Comparison of ENCODE assay signal across 8 cellular contexts in genomic region chr5:1800470-1801060, GRCh38. TPM values are rescaled to one million over a fixed set of nuclear protein-coding genes. Genes with fewer than 3 reads are reported as not detected.
DNase-seq lines count a peak whose midpoint lies in the region; ATAC-seq and TF ChIP-seq lines count a peak whose summit lies in the region.

No MANE protein-coding gene starts in this region.

- H3F3A ChIP-seq in MM.1S (ENCODE audit: insufficient read depth, low read length) (peaks cover 20% of the 10 kb centered on the region), neural cell (ENCODE audit: insufficient read depth, low read length, poor library complexity, severe bottlenecking) (peaks cover 5% of the 10 kb centered on the region)

- POLR2A ChIA-PET in AG04449 (lab: Yijun Ruan, JAX), result no interaction called here
- POLR2A ChIA-PET in WTC11 (lab: Charles Lee), result interaction anchor here (0.6 to 1.2 kb wide), 4 partner anchors 10 to 87 kb away, joined by 3 to 4 read pairs (median 3); no protein-coding TSS in a partner anchor

- ATAC-seq in GM18519 (IDR thresholded peaks at IDR 0.05; ENCODE audit: low FRiP score, unreplicated experiment) (peak; percentile 5), WTC11 (no peak), GM18858 (IDR thresholded peaks at IDR 0.05; ENCODE audit: unreplicated experiment) (no peak)

- H3K36me3 Mint-ChIP-seq in WTC11, result peaks cover 52% of the 10 kb centered on the region

- no peak for TF ChIP-seq RAD21 in neural cell (conservative IDR thresholded peaks at IDR 0.05)

- no peak for DNase-seq in AG04449 (ENCODE audit: low read depth, low spot score)
- peak; percentile 43 for DNase-seq in MM.1S
- DNase-seq in WTC11 (ENCODE audit: low spot score), result no peak
- DNase-seq in fibroblast of lung (ENCODE audit: low read depth in 2 of 2), result peak; percentile 20 to 37
- no peak for DNase-seq in HCEC 1CT

- H3K4me3 Mint-ChIP-seq in WTC11, result peak overlapping the region; percentile 99

- H3K27me3 ChIP-seq in MM.1S (replicated peaks; ENCODE audit: insufficient read depth, low read length) (no peaks in the 10 kb centered on the region), fibroblast of lung (ENCODE audit: control insufficient read depth, insufficient read depth, low read length) (no peaks in the 10 kb centered on the region), neural cell (ENCODE audit: insufficient read depth, low read depth, low read length) (no peaks in the 10 kb centered on the region)

- no peaks in the 10 kb centered on the region for H3K9me3 Mint-ChIP-seq in WTC11

- peaks cover 83% of the 10 kb centered on the region for H3K79me2 ChIP-seq in MM.1S (ENCODE audit: low read length)
- peaks cover 60% of the 10 kb centered on the region for H3K79me2 ChIP-seq in fibroblast of lung (ENCODE audit: control insufficient read depth, insufficient read depth, low read length)
- H3K79me2 ChIP-seq in neural cell (replicated peaks; ENCODE audit: insufficient read depth, low read length), result peaks cover 22% of the 10 kb centered on the region

- H3K4me2 ChIP-seq in MM.1S (ENCODE audit: low read depth, low read length) (peak overlapping the region; percentile 84), fibroblast of lung (ENCODE audit: extremely low read depth, insufficient read depth, low read length) (peak overlapping the region; percentile 92), neural cell (ENCODE audit: low read length) (peak overlapping the region; percentile 38)

- CTCF ChIA-PET in AG04449 (lab: Yijun Ruan, JAX) (interaction anchor here (1.0 to 2.1 kb wide), 4 partner anchors 9 to 37 kb away, joined by 3 to 7 read pairs (median 5); no protein-coding TSS in a partner anchor), WTC11 (lab: Charles Lee) (interaction anchor here (0.7 to 2.0 kb wide), 5 partner anchors 9 to 155 kb away, joined by 3 to 15 read pairs (median 3); no protein-coding TSS in a partner anchor)

- H3K4me1 Mint-ChIP-seq in WTC11, result peaks cover 18% of the 10 kb centered on the region

- H3K27ac ChIP-seq in MM.1S (ENCODE audit: low read length), result peak overlapping the region; percentile 74
- peak overlapping the region; percentile 72 for H3K27ac ChIP-seq in fibroblast of lung (ENCODE audit: insufficient read depth, low read length)
- H3K27ac ChIP-seq in neural cell (ENCODE audit: low read length), result peak overlapping the region; percentile 76

- no peaks in the 10 kb centered on the region for H3K9me3 ChIP-seq in MM.1S (replicated peaks; ENCODE audit: insufficient read depth, low read length)
- H3K9me3 ChIP-seq in fibroblast of lung (ENCODE audit: control insufficient read depth, insufficient read depth, low read depth, low read length), result no peaks in the 10 kb centered on the region
- no peaks in the 10 kb centered on the region for H3K9me3 ChIP-seq in neural cell (ENCODE audit: low read length)

- no peak for TF ChIP-seq CTCF in AG04449 (IDR thresholded peaks at IDR 0.05; ENCODE audit: insufficient read depth, low read length, missing control alignments)
- TF ChIP-seq CTCF in MM.1S (IDR thresholded peaks at IDR 0.05; ENCODE audit: low read length), result 0 out of 2 replicates have a peak, but pooled peaks have one; percentile 9
- no peak for TF ChIP-seq CTCF in WTC11 (IDR thresholded peaks at IDR 0.05)
- TF ChIP-seq CTCF in fibroblast of lung (conservative IDR thresholded peaks at IDR 0.05 in 1 of 2, IDR thresholded peaks at IDR 0.05 in 1 of 2; ENCODE audit: low read depth in 1 of 2, low read length in 2 of 2), result no peak
- TF ChIP-seq CTCF in neural cell (IDR thresholded peaks at IDR 0.05; ENCODE audit: poor library complexity, severe bottlenecking), result no peak

- H3K9ac ChIP-seq in MM.1S (ENCODE audit: low read length), result peak overlapping the region; percentile 95
- no peak overlapping the region for H3K9ac ChIP-seq in fibroblast of lung (ENCODE audit: insufficient read depth, low read length)
- peak overlapping the region; percentile 91 for H3K9ac ChIP-seq in neural cell (ENCODE audit: low read length)

- H3K9me2 ChIP-seq in MM.1S (replicated peaks; ENCODE audit: insufficient read depth, low read length) (no peaks in the 10 kb centered on the region), neural cell (ENCODE audit: insufficient read depth, low read length) (no peaks in the 10 kb centered on the region)

- H2AFZ ChIP-seq in MM.1S (ENCODE audit: low read length), result peak overlapping the region; percentile 81
- peak overlapping the region; percentile 92 for H2AFZ ChIP-seq in fibroblast of lung (ENCODE audit: low read length)
- peak overlapping the region; percentile 86 for H2AFZ ChIP-seq in neural cell (ENCODE audit: low read depth, low read length)

- no peaks in the 10 kb centered on the region for H3K27me3 Mint-ChIP-seq in WTC11 (ENCODE audit: low read depth)

- H3K4me3 ChIP-seq in AG04449 (ENCODE audit: low read depth, low read length) (peak overlapping the region; percentile 93), MM.1S (ENCODE audit: low read length) (peak overlapping the region; percentile 98), fibroblast of lung (replicated peaks in 1 of 4; ENCODE audit: control extremely low read depth in 1 of 4, insufficient read depth in 1 of 4, low read depth in 3 of 4, low read length in 4 of 4) (peak overlapping the region; percentile 91 to 97 (median 96)), neural cell (ENCODE audit: low read length) (peak overlapping the region; percentile 100)

- H4K20me1 ChIP-seq in MM.1S (ENCODE audit: insufficient read depth, low read length), result no peaks in the 10 kb centered on the region
- no peaks in the 10 kb centered on the region for H4K20me1 ChIP-seq in fibroblast of lung (ENCODE audit: control insufficient read depth, extremely low read depth, insufficient read depth, low read length)
- H4K20me1 ChIP-seq in neural cell (ENCODE audit: insufficient read depth), result no peaks in the 10 kb centered on the region

- peaks cover 9% of the 10 kb centered on the region for H3K36me3 ChIP-seq in MM.1S (replicated peaks; ENCODE audit: insufficient read depth, low read length)
- peaks cover 27% of the 10 kb centered on the region for H3K36me3 ChIP-seq in fibroblast of lung (ENCODE audit: control insufficient read depth, insufficient read depth, low read length)
- no peaks in the 10 kb centered on the region for H3K36me3 ChIP-seq in neural cell (ENCODE audit: insufficient read depth, low read length)

- H3K27ac Mint-ChIP-seq in WTC11, result peak overlapping the region; percentile 100

- TF ChIP-seq EP300 in neural cell (conservative IDR thresholded peaks at IDR 0.05; ENCODE audit: poor library complexity, severe bottlenecking), result no peak

- H3K4me1 ChIP-seq in MM.1S (ENCODE audit: low read length) (0 out of 2 replicates have a peak, but pooled peaks cover 3% of the 10 kb centered on the region), fibroblast of lung (ENCODE audit: control insufficient read depth, extremely low read depth, insufficient read depth, low read length) (peaks cover 3% of the 10 kb centered on the region)

TF ChIP-seq in WTC11, 78 proteins besides CTCF, POLR2A, EP300 and RAD21 (continues in another document):
- TF ChIP-seq ZNF219 (CRISPR knock-in tag; IDR thresholded peaks at IDR 0.05; ENCODE audit: borderline replicate concordance) (no peak), JUN (CRISPR knock-in tag; IDR thresholded peaks at IDR 0.05) (no peak)

TF ChIP-seq in neural cell, 6 proteins besides CTCF, POLR2A, EP300 and RAD21:
- TF ChIP-seq SMC3 (conservative IDR thresholded peaks at IDR 0.05; ENCODE audit: poor library complexity), result no peak
- TF ChIP-seq POLR2AphosphoS5 (IDR thresholded peaks at IDR 0.05), result no peak
- TF ChIP-seq MXI1 (conservative IDR thresholded peaks at IDR 0.05; ENCODE audit: poor library complexity, severe bottlenecking), result no peak
- TF ChIP-seq EZH2 (IDR thresholded peaks at IDR 0.05; ENCODE audit: borderline replicate concordance, insufficient read depth, low read length, poor library complexity, severe bottlenecking), result no peak
- no peak for TF ChIP-seq REST (IDR thresholded peaks at IDR 0.05; ENCODE audit: borderline replicate concordance)
- TF ChIP-seq TAF1 (IDR thresholded peaks at IDR 0.05; ENCODE audit: low read depth), result no peak
TF ChIP-seq in neural cell: peak in this region for 0.

RNA-seq across cellular contexts. Expression of gene NDUFS6, which starts 0.6 kb away (rescaled TPM):
- total RNA-seq in WTC11 (2021) (75.8 to 84.3 TPM (median 77.4 TPM) in 3 replicates), fibroblast of lung (21.8 and 31.8 TPM in 2 replicates)
- polyA plus RNA-seq in fibroblast of lung (68.5 and 90.8 TPM in 2 replicates), neural cell (72.0 and 73.5 TPM in 2 replicates)
- polyA plus RNA-seq in fibroblast of lung (2012), result 93.9 and 146 TPM in 2 replicates
- polyA minus RNA-seq in fibroblast of lung (ENCODE audit: low replicate concordance) (4.0 and 4.2 TPM in 2 replicates), neural cell (30.9 and 49.8 TPM in 2 replicates)

RNA-seq across cellular contexts. Expression of gene MRPL36, which starts 0.9 kb away (rescaled TPM):
- total RNA-seq in WTC11 (2021) (52.8 to 61.2 TPM (median 55.9 TPM) in 3 replicates), fibroblast of lung (47.9 and 58.0 TPM in 2 replicates)
- polyA plus RNA-seq in fibroblast of lung (54.8 and 76.9 TPM in 2 replicates), neural cell (51.9 and 62.6 TPM in 2 replicates)
- polyA plus RNA-seq in fibroblast of lung (2012), result 88.0 and 126 TPM in 2 replicates
- polyA minus RNA-seq in fibroblast of lung (ENCODE audit: low replicate concordance) (36.2 and 37.6 TPM in 2 replicates), neural cell (23.9 and 31.5 TPM in 2 replicates)

Comparison
In these comparisons a context has a peak if more than half of its experiments do, and no peak if none do; other contexts are left out.
1. DNase-seq: peak in MM.1S (single experiment) and fibroblast of lung (2 of 2); none in AG04449 (single experiment), WTC11 (single experiment) and HCEC 1CT (single experiment).
2. H3K4me2 ChIP-seq: peak in every context shown above with its lines; median percentile 92 in fibroblast of lung; 84 in MM.1S; 38 in neural cell.
3. Peak in every context shown above with its lines, with median percentiles within 50 percentile points of each other: H3K4me3 ChIP-seq, H2AFZ ChIP-seq and H3K27ac ChIP-seq.